Comparison of ENCODE assay signal across 11 cellular contexts in genomic region chr2:234249873-234250272, GRCh38.
DNase-seq lines count a peak whose midpoint lies in the region; ATAC-seq, FAIRE-seq and TF ChIP-seq lines count a peak whose summit lies in the region.
"Had no signal": no experiment of that assay in that cellular context is flagged by ENCODE, and none has a peak within 500 bp of the region (broad histone marks: within the 10 kb centered on the region; RNA-seq: fewer than 3 reads in every experiment).

No MANE protein-coding gene starts in this region.

- peaks cover 53% of the 10 kb centered on the region for H3K4me1 Mint-ChIP-seq in MCF 10A (ENCODE audit: insufficient read depth, unreplicated experiment)

- in situ Hi-C loops in ACHN (cut with HindIII; ENCODE audit: low pct_ligation_motif_present, low pct_unique_long_range_greater_than_20kb, low sequenced_read_pairs), result no loop called here

- POLR2A ChIA-PET in MCF 10A (lab: Yijun Ruan, JAX), result interaction anchor here (0.7 to 3.4 kb wide), 11 partner anchors 9 to 246 kb away, joined by 3 to 21 read pairs (median 3); partner anchors contain the start of gene ARL4C

- TF ChIP-seq CTCF in MCF 10A (IDR thresholded peaks at IDR 0.05; ENCODE audit: unreplicated experiment), result no peak

- intact Hi-C loops in MCF 10A (cut with micrococcal nuclease), result no loop called here
- intact Hi-C loops in cardiac septum (cut with DNase I), result no loop called here

- peak; percentile 31 for FAIRE-seq in HTR-8/SVneo (lab: Jason Lieb, UNC)

- H3K9me3 Mint-ChIP-seq in MCF 10A (ENCODE audit: unreplicated experiment), result no peaks in the 10 kb centered on the region
- H3K9me3 Mint-ChIP-seq: activated T-cell treated with anti-CD3 and anti-CD28 coated beads, Interleukin-2, amount 50 U/mL, for 24 hours had no signal

- DNase-seq in ACHN (peak; percentile 93), HTR-8/SVneo (ENCODE audit: insufficient read length, low spot score) (peak; percentile 50), MCF 10A (ENCODE audit: unreplicated experiment) (peak; percentile 92), islet precursor cell (peak; percentile 86), cardiac septum (ENCODE audit: low spot score) (no peak)
- DNase-seq: activated T-cell treated with anti-CD3 and anti-CD28 coated beads, Interleukin-2, amount 50 U/mL, for 24 hours; NCI-H1694; right cardiac atrium had no signal

- ATAC-seq in HG03460 (IDR thresholded peaks at IDR 0.05; ENCODE audit: unreplicated experiment) (no peak), GM21576 (IDR thresholded peaks at IDR 0.05; ENCODE audit: unreplicated experiment) (no peak), HG03108 (IDR thresholded peaks at IDR 0.05; ENCODE audit: unreplicated experiment) (no peak)
- ATAC-seq: right cardiac atrium had no signal

- H3K4me3 Mint-ChIP-seq in MCF 10A (ENCODE audit: unreplicated experiment), result no peak overlapping the region
- H3K4me3 Mint-ChIP-seq: activated T-cell treated with anti-CD3 and anti-CD28 coated beads, Interleukin-2, amount 50 U/mL, for 24 hours had no signal

- CTCF ChIA-PET in MCF 10A (lab: Yijun Ruan, JAX), result no interaction called here

- BruUV-seq in MCF 10A (replicated peaks; lab: Mats Ljungman, UMichigan), result no TSS peak

- no peaks in the 10 kb centered on the region for H3K27me3 Mint-ChIP-seq in MCF 10A (ENCODE audit: insufficient read depth, unreplicated experiment)
- H3K27me3 Mint-ChIP-seq: activated T-cell treated with anti-CD3 and anti-CD28 coated beads, Interleukin-2, amount 50 U/mL, for 24 hours had no signal

- peak overlapping the region; percentile 94 for H3K27ac Mint-ChIP-seq in MCF 10A (ENCODE audit: low read depth, unreplicated experiment)
- H3K27ac Mint-ChIP-seq: activated T-cell treated with anti-CD3 and anti-CD28 coated beads, Interleukin-2, amount 50 U/mL, for 24 hours had no signal

- H3K36me3 Mint-ChIP-seq in MCF 10A (ENCODE audit: insufficient read depth, unreplicated experiment), result no peaks in the 10 kb centered on the region
